In genomic region chr10:22617516-22617915, GRCh38 we compare ENCODE assay signal across 9 cellular contexts.
A peak's percentile ranks its signal among the peaks of the same experiment; 100 is the strongest.
DNase-seq lines count a peak whose midpoint lies in the region; ATAC-seq and TF ChIP-seq lines count a peak whose summit lies in the region.
"Had no signal": no experiment of that assay in that cellular context is flagged by ENCODE, and none has a peak within 500 bp of the region (broad histone marks: within the 10 kb centered on the region; RNA-seq: fewer than 3 reads in every experiment).

No MANE protein-coding gene starts in this region.

- H3K14ac ChIP-seq in H9 (ENCODE audit: insufficient read depth, low read length), result no peak overlapping the region

- H3K27ac ChIP-seq in CD4-positive, alpha-beta T cell (ENCODE audit: low read depth, low read length), result no peak overlapping the region
- no peak overlapping the region for H3K27ac ChIP-seq in H9 (ENCODE audit: insufficient read length, low read depth, low read length)

- H3K23ac ChIP-seq in H9 (ENCODE audit: insufficient read length, low read depth, low read length), result no peak overlapping the region

- H3K79me1 ChIP-seq in H9 (ENCODE audit: insufficient read depth, low read depth, low read length, poor library complexity, severe bottlenecking), result no peaks in the 10 kb centered on the region

- no peak overlapping the region for H2BK120ac ChIP-seq in H9 (ENCODE audit: low read depth, low read length, poor library complexity, severe bottlenecking)

- POLR2A ChIA-PET in CD4-positive, alpha-beta T cell (lab: Charles Lee), result interaction anchor here (1.0 to 3.4 kb wide), 4 partner anchors 9 to 95 kb away, joined by 3 to 27 read pairs (median 4); no protein-coding TSS in a partner anchor

- no peak overlapping the region for H3K56ac ChIP-seq in H9 (ENCODE audit: insufficient read length, low read depth, low read length)

- H3K4me1 ChIP-seq in H9 (ENCODE audit: insufficient read depth, low read length), result peaks cover 18% of the 10 kb centered on the region

- no peaks in the 10 kb centered on the region for H4K20me1 ChIP-seq in H9 (ENCODE audit: control insufficient read depth, insufficient read depth, insufficient read length)

- DNase-seq in CD4-positive, alpha-beta T cell, result no peak
- DNase-seq in H9 (no peak), mesothelial cell of epicardium (ENCODE audit: low spot score in 2 of 2, unreplicated experiment in 2 of 2) (no peak), hepatic stellate cell (ENCODE audit: low spot score) (no peak), GM20000 (ENCODE audit: low spot score) (no peak), NCI-H2227 treated with DMSO at 0.1 percent for 48 hours (lab: John Stamatoyannopoulos, UW) (no peak)
- no peak for DNase-seq in activated naive CD8-positive, alpha-beta T cell treated with anti-CD3 and anti-CD28 coated beads for 36 hours
- DNase-seq in activated CD8-positive, alpha-beta memory T cell treated with anti-CD3 and anti-CD28 coated beads for 24 hours, result no peak
- DNase-seq: NCI-H524 treated with DMSO at 0.1 percent for 48 hours had no signal

- no peak overlapping the region for H4K8ac ChIP-seq in H9 (replicated peaks; ENCODE audit: insufficient read length, low read depth, low read length)

- H2AFZ ChIP-seq in H9 (ENCODE audit: low read length), result no peak overlapping the region

- no peak overlapping the region for H2BK5ac ChIP-seq in H9 (ENCODE audit: insufficient read length, low read length)

- no peak for TF ChIP-seq CTCF in CD4-positive, alpha-beta T cell (IDR thresholded peaks at IDR 0.05)
- TF ChIP-seq CTCF in H9 (conservative IDR thresholded peaks at IDR 0.05) (peak; percentile 41), mesothelial cell of epicardium (IDR thresholded peaks at IDR 0.05; ENCODE audit: unreplicated experiment) (no peak), GM20000 (IDR thresholded peaks at IDR 0.05; ENCODE audit: extremely low read depth, missing control alignments) (no peak)

- H3T11ph ChIP-seq in H9 (ENCODE audit: low read length), result no peak overlapping the region

- H4K91ac ChIP-seq in H9 (ENCODE audit: insufficient read length, low read depth, low read length), result no peak overlapping the region

- H3K9me3 ChIP-seq in CD4-positive, alpha-beta T cell (ENCODE audit: control insufficient read depth, low read length), result no peaks in the 10 kb centered on the region
- no peaks in the 10 kb centered on the region for H3K9me3 ChIP-seq in H9 (ENCODE audit: control insufficient read depth, low read depth, low read length)

- peak overlapping the region; percentile 98 for H3K27ac Mint-ChIP-seq in CD4-positive, alpha-beta T cell
- H3K27ac Mint-ChIP-seq in H9 (no peak overlapping the region), mesothelial cell of epicardium (peak overlapping the region; percentile 54)
- H3K27ac Mint-ChIP-seq in activated naive CD8-positive, alpha-beta T cell treated with anti-CD3 and anti-CD28 coated beads for 36 hours, result peak overlapping the region; percentile 80

- CTCF ChIA-PET in CD4-positive, alpha-beta T cell (lab: Charles Lee), result interaction anchor here (0.6 to 1.4 kb wide), 3 partner anchors 12 to 43 kb away, joined by 3 read pairs; no protein-coding TSS in a partner anchor

- H3K9me3 Mint-ChIP-seq in CD4-positive, alpha-beta T cell, result no peaks in the 10 kb centered on the region
- H3K9me3 Mint-ChIP-seq in H9 (no peaks in the 10 kb centered on the region), mesothelial cell of epicardium (no peaks in the 10 kb centered on the region)
- no peaks in the 10 kb centered on the region for H3K9me3 Mint-ChIP-seq in activated naive CD8-positive, alpha-beta T cell treated with anti-CD3 and anti-CD28 coated beads for 36 hours

- H3K4me1 Mint-ChIP-seq in CD4-positive, alpha-beta T cell (ENCODE audit: low read depth), result peaks cover 98% of the 10 kb centered on the region
- H3K4me1 Mint-ChIP-seq in H9 (peaks cover 74 to 77% of the 10 kb centered on the region in 2 experiments), mesothelial cell of epicardium (peaks cover 84% of the 10 kb centered on the region)
- H3K4me1 Mint-ChIP-seq in activated naive CD8-positive, alpha-beta T cell treated with anti-CD3 and anti-CD28 coated beads for 36 hours, result peaks cover 94% of the 10 kb centered on the region

- no peak overlapping the region for H4K5ac ChIP-seq in H9 (ENCODE audit: insufficient read length, low read depth, low read length)

- H3K27me3 ChIP-seq in CD4-positive, alpha-beta T cell (ENCODE audit: control insufficient read depth, insufficient read depth, low read length), result no peaks in the 10 kb centered on the region
- H3K27me3 ChIP-seq in H9 (ENCODE audit: insufficient read depth, low read length), result no peaks in the 10 kb centered on the region

- no peak overlapping the region for H3K4ac ChIP-seq in H9 (ENCODE audit: low read depth, low read length)

- WGBS in H9 (ENCODE audit: extremely low coverage, insufficient read length, low lambda C conversion rate), result no CpG with 5 or more reads among the region's 3 CpGs

- H2BK12ac ChIP-seq in H9 (ENCODE audit: insufficient read length, low read depth, low read length), result no peak overlapping the region

- H3K18ac ChIP-seq in H9 (ENCODE audit: insufficient read length, low read depth, low read length), result no peak overlapping the region

- no peak overlapping the region for H2BK15ac ChIP-seq in H9 (ENCODE audit: low read depth, low read length)

- peak overlapping the region; percentile 58 for H3K4me3 Mint-ChIP-seq in CD4-positive, alpha-beta T cell
- H3K4me3 Mint-ChIP-seq in H9 (peak overlapping the region in 1 of 2 experiments; percentile 13; a peak in 1 of 5 replicates), mesothelial cell of epicardium (no peak overlapping the region)
- no peak overlapping the region for H3K4me3 Mint-ChIP-seq in activated naive CD8-positive, alpha-beta T cell treated with anti-CD3 and anti-CD28 coated beads for 36 hours

- no peak overlapping the region for H3K9ac ChIP-seq in H9 (ENCODE audit: extremely low read depth, insufficient read length, low read length)

- peaks cover 8% of the 10 kb centered on the region; the same call in 1 of the 2 replicates for H3K79me2 ChIP-seq in H9 (ENCODE audit: insufficient read depth, low read length)

- H3K27me3 Mint-ChIP-seq in CD4-positive, alpha-beta T cell, result no peaks in the 10 kb centered on the region
- H3K27me3 Mint-ChIP-seq in H9 (ENCODE audit: low read depth), result no peaks in the 10 kb centered on the region; the same call in 1 of the 2 replicates
- no peaks in the 10 kb centered on the region for H3K27me3 Mint-ChIP-seq in activated naive CD8-positive, alpha-beta T cell treated with anti-CD3 and anti-CD28 coated beads for 36 hours
- H3K27me3 Mint-ChIP-seq in mesothelial cell of epicardium (ENCODE audit: low read depth), result no peaks in the 10 kb centered on the region

- peaks cover 5% of the 10 kb centered on the region for H3K36me3 Mint-ChIP-seq in CD4-positive, alpha-beta T cell (ENCODE audit: low read depth)
- peaks cover 0 to 5% (median 3%) of the 10 kb centered on the region in 3 experiments; a peak in 2 of 7 replicates for H3K36me3 Mint-ChIP-seq in H9 (ENCODE audit: insufficient read depth in 1 of 3, low read depth in 3 of 3)
- H3K36me3 Mint-ChIP-seq in activated naive CD8-positive, alpha-beta T cell treated with anti-CD3 and anti-CD28 coated beads for 36 hours, result peaks cover 41% of the 10 kb centered on the region
- H3K36me3 Mint-ChIP-seq in mesothelial cell of epicardium, result no peaks in the 10 kb centered on the region

- H3K23me2 ChIP-seq in H9 (ENCODE audit: insufficient read length, low read depth, low read length, poor library complexity, severe bottlenecking), result no peaks in the 10 kb centered on the region

- no peak for ATAC-seq in CD4-positive, alpha-beta T cell (ENCODE audit: poor library complexity)

- H2BK20ac ChIP-seq in H9 (ENCODE audit: low read depth, low read length, poor library complexity, severe bottlenecking), result no peak overlapping the region

- H2AK5ac ChIP-seq in H9 (ENCODE audit: insufficient read length, low read length), result no peak overlapping the region

- intact Hi-C loops in CD4-positive, alpha-beta T cell (cut with DNase I, micrococcal nuclease), result no loop called here

- H3K4me2 ChIP-seq in H9 (ENCODE audit: insufficient read depth, insufficient read length, low read length), result no peak overlapping the region

Comparison
In these comparisons a context has a peak if more than half of its experiments do, and no peak if none do; other contexts are left out.
1. H3K27ac Mint-ChIP-seq: peak in CD4-positive, alpha-beta T cell (single experiment), activated naive CD8-positive, alpha-beta T cell treated with anti-CD3 and anti-CD28 coated beads for 36 hours (single experiment) and mesothelial cell of epicardium (single experiment); none in H9 (0 of 3).